1 cellular context compared by ENCODE assay signal in genomic region chr9:100466171-100466827, GRCh38.
A peak's percentile ranks its signal among the peaks of the same experiment; 100 is the strongest.
TF ChIP-seq lines count a peak whose summit lies in the region.

No MANE protein-coding gene starts in this region.

TF ChIP-seq in HepG2, 621 proteins besides CTCF, POLR2A, EP300 and RAD21 (continued from another document):
- TF ChIP-seq, protein P1, sequence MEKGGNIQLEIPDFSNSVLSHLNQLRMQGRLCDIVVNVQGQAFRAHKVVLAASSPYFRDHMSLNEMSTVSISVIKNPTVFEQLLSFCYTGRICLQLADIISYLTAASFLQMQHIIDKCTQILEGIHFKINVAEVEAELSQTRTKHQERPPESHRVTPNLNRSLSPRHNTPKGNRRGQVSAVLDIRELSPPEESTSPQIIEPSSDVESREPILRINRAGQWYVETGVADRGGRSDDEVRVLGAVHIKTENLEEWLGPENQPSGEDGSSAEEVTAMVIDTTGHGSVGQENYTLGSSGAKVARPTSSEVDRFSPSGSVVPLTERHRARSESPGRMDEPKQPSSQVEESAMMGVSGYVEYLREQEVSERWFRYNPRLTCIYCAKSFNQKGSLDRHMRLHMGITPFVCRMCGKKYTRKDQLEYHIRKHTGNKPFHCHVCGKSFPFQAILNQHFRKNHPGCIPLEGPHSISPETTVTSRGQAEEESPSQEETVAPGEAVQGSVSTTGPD (CRISPR knock-in tag; IDR thresholded peaks at IDR 0.05), result 0 out of 2 replicates have a peak, but pooled peaks have one; percentile 12
- TF ChIP-seq ZNF746 (CRISPR knock-in tag; IDR thresholded peaks at IDR 0.05), result no peak
- TF ChIP-seq ZNF12 (CRISPR knock-in tag; IDR thresholded peaks at IDR 0.05), result no peak
- no peak for TF ChIP-seq ZNF747 (CRISPR knock-in tag; IDR thresholded peaks at IDR 0.05; ENCODE audit: borderline replicate concordance)
- TF ChIP-seq CHCHD3 (CRISPR knock-in tag; IDR thresholded peaks at IDR 0.05), result no peak
- no peak for TF ChIP-seq ZBTB8A (CRISPR knock-in tag; IDR thresholded peaks at IDR 0.05; ENCODE audit: borderline replicate concordance, low read depth)
- TF ChIP-seq AHR (CRISPR knock-in tag; IDR thresholded peaks at IDR 0.05), result no peak
- peak; percentile 97 for TF ChIP-seq ZBTB34 (CRISPR knock-in tag; IDR thresholded peaks at IDR 0.05)
- no peak for TF ChIP-seq SYNCRIP (IDR thresholded peaks at IDR 0.05; ENCODE audit: insufficient read depth, low read depth, low read length)
- no peak for TF ChIP-seq ARHGAP35 (CRISPR knock-in tag; IDR thresholded peaks at IDR 0.05; ENCODE audit: borderline replicate concordance)
TF ChIP-seq in HepG2: peak in this region for 7.
